20 cellular contexts compared by ENCODE assay signal in the genomic region with DNA sequence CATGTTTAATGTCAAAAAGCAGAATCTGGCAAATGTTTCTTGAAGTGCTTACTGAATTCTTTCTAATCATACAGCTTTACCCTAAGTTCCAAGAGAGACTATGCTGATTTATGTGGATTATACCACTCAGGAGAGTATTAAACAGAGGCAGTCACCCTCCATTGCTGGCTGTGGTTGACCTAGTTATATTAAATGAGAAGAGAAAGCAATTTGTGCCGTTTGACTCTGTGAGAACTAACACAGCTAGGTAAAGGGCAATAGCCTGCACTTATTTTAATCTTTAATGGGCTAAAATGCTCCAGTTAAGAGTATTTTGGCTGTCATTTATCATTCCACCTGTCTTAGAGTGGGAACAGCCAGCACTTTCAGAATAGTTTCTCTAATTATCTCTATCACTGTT.
DNase-seq lines count a peak whose midpoint lies in the region; ATAC-seq and TF ChIP-seq lines count a peak whose summit lies in the region.
"Had no signal": no experiment of that assay in that cellular context is flagged by ENCODE, and none has a peak within 500 bp of the region (broad histone marks: within the 10 kb centered on the region; RNA-seq: fewer than 3 reads in every experiment).

No MANE protein-coding gene starts in this region.

- H3K27me3 Mint-ChIP-seq in T-helper 17 cell, result no peaks in the 10 kb centered on the region

- 66 to 69% methylated on average over 1 of the region's 1 CpG for WGBS in thyroid gland, 2 donors

- in situ Hi-C loops in G401 (cut with HindIII; ENCODE audit: low sequenced_read_pairs), result no loop called here

- no peaks in the 10 kb centered on the region for H3K4me1 ChIP-seq in thyroid gland
- H3K4me1 ChIP-seq: BLaER1 had no signal

- no peak for TF ChIP-seq CTCF in thyroid gland (IDR thresholded peaks at IDR 0.05)

- peaks cover 5% of the 10 kb centered on the region for H3K4me1 Mint-ChIP-seq in T-helper 17 cell

- intact Hi-C loops in thyroid gland (cut with DNase I), result no loop called here
- intact Hi-C loops in posterior cingulate gyrus (cut with DNase I), result no loop called here

- TF ChIP-seq POLR2A in thyroid gland (IDR thresholded peaks at IDR 0.05), result no peak

- no peak overlapping the region for H3K4me3 Mint-ChIP-seq in T-helper 17 cell
- H3K4me3 Mint-ChIP-seq: CD8-positive, alpha-beta T cell had no signal

- H3K9me3 ChIP-seq in T-helper 17 cell (ENCODE audit: control insufficient read depth, low read length, poor library complexity, severe bottlenecking) (no peaks in the 10 kb centered on the region), thyroid gland (no peaks in the 10 kb centered on the region)
- H3K9me3 ChIP-seq: BLaER1, SK-N-SH had no signal

- H3K27ac ChIP-seq in epithelial cell of prostate, result peak overlapping the region; percentile 92
- no peak overlapping the region for H3K27ac ChIP-seq in thyroid gland
- H3K27ac ChIP-seq: BLaER1 had no signal

- no peak for ATAC-seq in T-helper 17 cell
- ATAC-seq: CD8-positive, alpha-beta T cell had no signal

- no peaks in the 10 kb centered on the region for H3K27me3 ChIP-seq in thyroid gland
- H3K27me3 ChIP-seq: BLaER1 had no signal

- DNase-seq in NCI-H82 (lab: John Stamatoyannopoulos, UW), result peak; percentile 13
- no peak for DNase-seq in NCI-H82 treated with DMSO at 0.1 percent for 48 hours (lab: John Stamatoyannopoulos, UW; ENCODE audit: unreplicated experiment)
- DNase-seq in G401 (ENCODE audit: low spot score), result peak; percentile 37
- no peak for DNase-seq in T-helper 17 cell
- no peak for DNase-seq in epithelial cell of prostate (ENCODE audit: low read depth, low spot score)
- no peak for DNase-seq in iPS-NIHi7 (ENCODE audit: extremely low spot score)
- DNase-seq in thyroid gland, result no peak
- no peak for DNase-seq in posterior cingulate gyrus
- DNase-seq: 8988T; CD8-positive, alpha-beta T cell; DMS79 treated with DMSO at 0.1 percent for 48 hours; GDM1; GOT3; MV-4-11; NCI-H1417 treated with DMSO at 0.1 percent for 48 hours; NCI-H1930; NCI-H2171; NCI-H774; SK-N-SH had no signal

- H3K4me3 ChIP-seq in thyroid gland (replicated peaks in 1 of 3), result no peak overlapping the region
- H3K4me3 ChIP-seq: BLaER1 had no signal

- peaks cover 9% of the 10 kb centered on the region for H3K36me3 Mint-ChIP-seq in T-helper 17 cell (ENCODE audit: low read depth)

- peaks cover 0 to 19% of the 10 kb centered on the region in 2 donors for H3K36me3 ChIP-seq in thyroid gland
- H3K36me3 ChIP-seq: BLaER1 had no signal

- H3K27ac Mint-ChIP-seq in T-helper 17 cell, result peak overlapping the region; percentile 49
- H3K27ac Mint-ChIP-seq: CD8-positive, alpha-beta T cell had no signal

Comparison
In these comparisons a context has a peak if more than half of its experiments do, and no peak if none do; other contexts are left out.
1. DNase-seq: peak in NCI-H82 (single experiment) and G401 (single experiment); none in NCI-H82 treated with DMSO at 0.1 percent for 48 hours (single experiment), T-helper 17 cell (0 of 3), epithelial cell of prostate (single experiment), iPS-NIHi7 (single experiment), thyroid gland (0 of 2) and posterior cingulate gyrus (0 of 10).